Comparison of ENCODE assay signal across 11 cellular contexts in the genomic region with DNA sequence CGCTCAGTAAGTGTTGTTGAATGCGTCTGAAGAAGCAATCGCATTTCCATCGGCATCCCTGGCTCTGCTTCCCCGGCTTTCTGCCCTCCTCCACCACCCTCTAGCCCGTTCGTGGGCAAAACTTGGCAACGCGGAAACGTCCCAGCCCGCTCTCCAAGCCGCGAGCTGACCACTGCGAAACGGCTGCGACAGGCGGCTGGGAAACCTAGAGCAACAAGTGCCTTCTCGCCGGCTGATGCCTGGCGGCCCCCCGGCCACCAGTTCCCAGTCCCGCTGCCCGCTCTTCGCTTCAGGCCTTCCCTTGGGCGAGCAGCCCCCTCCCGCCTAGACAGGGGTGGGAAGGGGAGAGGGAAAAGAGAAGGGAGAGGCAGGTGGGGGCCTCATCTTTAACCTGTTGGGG. TPM values are rescaled to one million over a fixed set of nuclear protein-coding genes. Genes with fewer than 3 reads are reported as not detected.
DNase-seq lines count a peak whose midpoint lies in the region; ATAC-seq, FAIRE-seq and TF ChIP-seq lines count a peak whose summit lies in the region.
"Had no signal": no experiment of that assay in that cellular context is flagged by ENCODE, and none has a peak within 500 bp of the region (broad histone marks: within the 10 kb centered on the region; RNA-seq: fewer than 3 reads in every experiment).

No MANE protein-coding gene starts in this region.

- FAIRE-seq in HepG2 (lab: Jason Lieb, UNC) = no peak
- FAIRE-seq: G401.6 had no signal

- H3K36me3 Mint-ChIP-seq in brain = peaks cover 8% of the 10 kb centered on the region

- 9% methylated on average over 8 of the region's 26 CpGs for WGBS in HepG2 (ENCODE audit: low lambda C conversion rate)
- 5% methylated on average over 14 of the region's 26 CpGs for WGBS in right lobe of liver (ENCODE audit: insufficient coverage, low coverage, low lambda C conversion rate, missing lambda C conversion rate)
- WGBS in esophagus squamous epithelium, 2 donors = 5 to 16% methylated on average over 6 to 13 of the region's 26 CpGs

- H3K36me3 ChIP-seq in HepG2 (replicated peaks in 1 of 2; ENCODE audit: control insufficient read depth in 1 of 2, insufficient read depth in 2 of 2, low read length in 2 of 2) (no peaks in the 10 kb centered on the region), right lobe of liver (no peaks in the 10 kb centered on the region), uterus (no peaks in the 10 kb centered on the region), esophagus squamous epithelium (no peaks in the 10 kb centered on the region)

- in situ Hi-C loops in HepG2 (cut with HindIII; ENCODE audit: extremely low pct_ligation_motif_present, low pct_unique_long_range_greater_than_20kb) = loop anchor here (10.0 kb wide), 1 partner anchor 240 kb away; no protein-coding TSS in a partner anchor

- no peaks in the 10 kb centered on the region for H3K79me2 ChIP-seq in HepG2 (ENCODE audit: insufficient read depth, low read length)

- no peak for TF ChIP-seq POLR2A in HepG2 (IDR thresholded peaks at IDR 0.05; ENCODE audit: insufficient read depth in 1 of 2, low read depth in 2 of 2, low read length in 2 of 2)
- no peak for TF ChIP-seq POLR2A in right lobe of liver (IDR thresholded peaks at IDR 0.05)
- TF ChIP-seq POLR2A in uterus (IDR thresholded peaks at IDR 0.05) = no peak
- no peak for TF ChIP-seq POLR2A in esophagus squamous epithelium (IDR thresholded peaks at IDR 0.05)

- H3K4me1 Mint-ChIP-seq in brain = peaks cover 31% of the 10 kb centered on the region

- intact Hi-C loops in HepG2 (cut with micrococcal nuclease; ENCODE audit: unreplicated experiment) = no loop called here
- intact Hi-C loops in right lobe of liver (cut with DNase I) = no loop called here
- intact Hi-C loops in uterus (cut with DNase I; ENCODE audit: low total_unique reads) = no loop called here
- intact Hi-C loops in esophagus squamous epithelium (cut with DNase I) = no loop called here

- no peak overlapping the region for H3K27ac ChIP-seq in HepG2 (ENCODE audit: extremely low read length, insufficient read depth, low read length)
- H3K27ac ChIP-seq in right lobe of liver = no peak overlapping the region
- H3K27ac ChIP-seq in uterus = no peak overlapping the region
- H3K27ac ChIP-seq in esophagus squamous epithelium = no peak overlapping the region

- no peaks in the 10 kb centered on the region for H4K20me1 ChIP-seq in HepG2 (ENCODE audit: insufficient read depth, low read length)

- H3K4me3 Mint-ChIP-seq in brain = peak overlapping the region; percentile 85 to 94 (median 89)

- CTCF ChIA-PET in HepG2 (lab: Yijun Ruan, JAX; ENCODE audit: low intra/inter-chr PET ratio, low total read pairs) = no interaction called here

- peak overlapping the region in 2 of 5 experiments; percentile 11 to 88 for H3K27ac Mint-ChIP-seq in brain

- BruUV-seq in HepG2 (replicated peaks; lab: Mats Ljungman, UMichigan) = no TSS peak

- H3K4me2 ChIP-seq in HepG2 (ENCODE audit: low read depth, low read length) = peak overlapping the region; percentile 60; the same call in 1 of the 2 replicates

- DNase-seq in HepG2 (ENCODE audit: low spot score) (no peak), right lobe of liver (no peak), myocyte (ENCODE audit: low read depth) (peak; percentile 47), uterus (no peak), esophagus squamous epithelium (lab: John Stamatoyannopoulos, UW) (no peak), NCI-H774 (lab: John Stamatoyannopoulos, UW) (no peak)

- no peak overlapping the region for H3K9ac ChIP-seq in HepG2 (ENCODE audit: insufficient read depth, low read depth, low read length)

- no peak for TF ChIP-seq EP300 in HepG2 (IDR thresholded peaks at IDR 0.05; ENCODE audit: low read depth in 2 of 2, low read length in 2 of 2)
- no peak for TF ChIP-seq EP300 in HepG2 (CRISPR knock-in tag; IDR thresholded peaks at IDR 0.05; ENCODE audit: borderline replicate concordance)

- H3K4me3 ChIP-seq in HepG2 (replicated peaks in 1 of 3; ENCODE audit: insufficient read depth in 1 of 3, low read depth in 2 of 3, low read length in 3 of 3) = peak overlapping the region in 2 of 3 experiments; percentile 39 to 60; a peak in 2 of 6 replicates
- H3K4me3 ChIP-seq in right lobe of liver = no peak overlapping the region
- peak overlapping the region; percentile 25 to 42 for H3K4me3 ChIP-seq in uterus
- H3K4me3 ChIP-seq in esophagus squamous epithelium = peak overlapping the region in 2 of 4 donors; percentile 54 to 67

- no peak overlapping the region for H2AFZ ChIP-seq in HepG2 (ENCODE audit: low read length)

- peaks cover 0 to 14% (median 0%) of the 10 kb centered on the region in 5 experiments for H3K9me3 Mint-ChIP-seq in brain

- H3K27me3 Mint-ChIP-seq in brain = peaks cover 45% of the 10 kb centered on the region

- H3K27me3 ChIP-seq in HepG2 (ENCODE audit: control insufficient read depth in 1 of 2, insufficient read depth in 2 of 2, low read length in 2 of 2) (peaks cover 6 to 60% of the 10 kb centered on the region in 2 experiments; a peak in 4 of 5 replicates), right lobe of liver (peaks cover 0 to 5% of the 10 kb centered on the region in 2 donors), uterus (peaks cover 8 to 18% of the 10 kb centered on the region in 2 donors), esophagus squamous epithelium (peaks cover 0 to 74% (median 31%) of the 10 kb centered on the region in 4 donors)

- H3K4me1 ChIP-seq in HepG2 (ENCODE audit: insufficient read depth, low read length) (peaks cover 30% of the 10 kb centered on the region), right lobe of liver (peaks cover 0 to 13% (median 3%) of the 10 kb centered on the region in 4 donors), uterus (peaks cover 0 to 13% of the 10 kb centered on the region in 2 donors), esophagus squamous epithelium (peaks cover 20 to 44% (median 21%) of the 10 kb centered on the region in 3 donors)

- H3K9me3 ChIP-seq in HepG2 (ENCODE audit: low read length) (no peaks in the 10 kb centered on the region), right lobe of liver (no peaks in the 10 kb centered on the region), uterus (no peaks in the 10 kb centered on the region), esophagus squamous epithelium (no peaks in the 10 kb centered on the region)

- no peak for TF ChIP-seq RAD21 in HepG2 (CRISPR knock-in tag; IDR thresholded peaks at IDR 0.05)

- POLR2A ChIA-PET in HepG2 (lab: Yijun Ruan, JAX) = interaction anchor here (1.2 kb wide), 1 partner anchor 28 kb away, joined by 3 read pairs; the partner anchor contains the start of gene RPS4X

- TF ChIP-seq CTCF in HepG2 (CRISPR knock-in tag; IDR thresholded peaks at IDR 0.05) = no peak
- TF ChIP-seq CTCF in right lobe of liver (IDR thresholded peaks at IDR 0.05) = no peak
- no peak for TF ChIP-seq CTCF in brain (conservative IDR thresholded peaks at IDR 0.05)
- TF ChIP-seq CTCF in uterus (IDR thresholded peaks at IDR 0.05) = no peak
- TF ChIP-seq CTCF in esophagus squamous epithelium (IDR thresholded peaks at IDR 0.05) = no peak

- ATAC-seq in HepG2 (peak; percentile 7; the same call in 2 of the 3 replicates), right lobe of liver (no peak), GM19035 (IDR thresholded peaks at IDR 0.05; ENCODE audit: unreplicated experiment) (no peak)

RNA-seq across cellular contexts. Expression of gene CITED1, which starts 0.8 kb away (rescaled TPM):
- total RNA-seq in HepG2 (2016; rRNA removed; fragmentation: Illumina TruSeq; extraction: Trizol) (not detected in 2 replicates), right lobe of liver (not detected), myocyte (1.5 and 1.7 TPM in 2 replicates), uterus (10 to 100 TPM in 1 of 4 donors, not detected in 3; 14.5 TPM), esophagus squamous epithelium (not detected)
- total RNA-seq in HepG2 (2016; cell fraction: cytosol; rRNA removed; fragmentation: Illumina TruSeq; extraction: Trizol; ENCODE audit: low read depth) = not detected in 2 replicates
- not detected in 2 replicates for total RNA-seq in HepG2 (2016; cell fraction: insoluble cytoplasmic fraction; rRNA removed; fragmentation: Illumina TruSeq; extraction: Trizol)
- 0.34 TPM in 1 of 2 replicates, not detected in the other for total RNA-seq in HepG2 (2016; cell fraction: membrane; rRNA removed; fragmentation: Illumina TruSeq; extraction: Trizol)
- total RNA-seq in HepG2 (2016; cell fraction: nucleus; rRNA removed; fragmentation: Illumina TruSeq; extraction: Trizol) = 0.53 TPM in 1 of 2 replicates, not detected in the other
- polyA plus RNA-seq in HepG2 (2011; rRNA removed) (0.09 TPM in 1 of 2 replicates, not detected in the other), brain (ENCODE audit: insufficient read depth, low read depth, low replicate concordance) (7.4 TPM)
- 0.15 TPM in 1 of 2 replicates, not detected in the other for polyA plus RNA-seq in HepG2 (2011; cell fraction: cytosol; rRNA removed)
- 0.29 TPM in 1 of 2 replicates, not detected in the other for polyA plus RNA-seq in HepG2 (2011; cell fraction: nucleus; rRNA removed)
- polyA plus RNA-seq in HepG2 (2012) = not detected in 2 replicates
- 0.27 and 0.35 TPM in 2 replicates for polyA plus RNA-seq in HepG2 (2016; cell fraction: cytosol; fragmentation: Illumina TruSeq; extraction: Trizol; ENCODE audit: low read depth)
- not detected in 2 replicates for polyA plus RNA-seq in HepG2 (2016; cell fraction: insoluble cytoplasmic fraction; fragmentation: Illumina TruSeq; extraction: Trizol; ENCODE audit: low read depth)
- polyA plus RNA-seq in HepG2 (2016; cell fraction: membrane; fragmentation: Illumina TruSeq; extraction: Trizol; ENCODE audit: low read depth) = not detected in 2 replicates
- 0.77 TPM in 1 of 2 replicates, not detected in the other for polyA plus RNA-seq in HepG2 (2016; cell fraction: nucleus; fragmentation: Illumina TruSeq; extraction: Trizol; ENCODE audit: insufficient read depth, low read depth)
- polyA minus RNA-seq in HepG2 (2011; rRNA and poly(A)+ RNA removed; ENCODE audit: low replicate concordance) = 0.38 and 1.3 TPM in 2 replicates
- not detected in 2 replicates for polyA minus RNA-seq in HepG2 (2011; cell fraction: cytosol; rRNA and poly(A)+ RNA removed)
- polyA minus RNA-seq in HepG2 (2011; cell fraction: nucleus; rRNA and poly(A)+ RNA removed) = not detected in 2 replicates
- polyA plus RNA-seq in myocyte (2012) = 0.61 TPM
- total RNA-seq: lung microvascular endothelial cell; T-helper 2 cell treated with Interferon-gamma antibody and Interleukin-4, amounts not matched to agents 100 ng/mL and 5 ng/mL, for 36 hours had no signal

RNA-seq across cellular contexts. Expression of gene RPS4X, which starts 27.8 kb away (rescaled TPM):
- total RNA-seq in HepG2 (2016; rRNA removed; fragmentation: Illumina TruSeq; extraction: Trizol) (796 and 972 TPM in 2 replicates), right lobe of liver (100 to 1,000 TPM; 227 to 432 (median 340) TPM), myocyte (598 and 693 TPM in 2 replicates), uterus (1,000 to 10,000 TPM; 1,378 to 1,765 (median 1,533) TPM), esophagus squamous epithelium (1,000 to 10,000 TPM in 2 of 4 donors, 100 to 1,000 TPM in 2; 558 to 1,189 (median 843) TPM)
- total RNA-seq in HepG2 (2016; cell fraction: cytosol; rRNA removed; fragmentation: Illumina TruSeq; extraction: Trizol; ENCODE audit: low read depth) = 1,084 and 1,255 TPM in 2 replicates
- total RNA-seq in HepG2 (2016; cell fraction: insoluble cytoplasmic fraction; rRNA removed; fragmentation: Illumina TruSeq; extraction: Trizol) = 778 and 945 TPM in 2 replicates
- total RNA-seq in HepG2 (2016; cell fraction: membrane; rRNA removed; fragmentation: Illumina TruSeq; extraction: Trizol) = 1,905 and 2,048 TPM in 2 replicates
- 275 and 295 TPM in 2 replicates for total RNA-seq in HepG2 (2016; cell fraction: nucleus; rRNA removed; fragmentation: Illumina TruSeq; extraction: Trizol)
- polyA plus RNA-seq in HepG2 (2011; rRNA removed) (1,199 and 1,289 TPM in 2 replicates), brain (ENCODE audit: insufficient read depth, low read depth, low replicate concordance) (1,997 TPM)
- polyA plus RNA-seq in HepG2 (2011; cell fraction: cytosol; rRNA removed) = 1,509 and 1,662 TPM in 2 replicates
- polyA plus RNA-seq in HepG2 (2011; cell fraction: nucleus; rRNA removed) = 301 and 377 TPM in 2 replicates
- 1,270 and 1,395 TPM in 2 replicates for polyA plus RNA-seq in HepG2 (2012)
- 1,609 and 1,819 TPM in 2 replicates for polyA plus RNA-seq in HepG2 (2016; cell fraction: cytosol; fragmentation: Illumina TruSeq; extraction: Trizol; ENCODE audit: low read depth)
- 1,262 and 1,290 TPM in 2 replicates for polyA plus RNA-seq in HepG2 (2016; cell fraction: insoluble cytoplasmic fraction; fragmentation: Illumina TruSeq; extraction: Trizol; ENCODE audit: low read depth)
- 2,384 and 2,506 TPM in 2 replicates for polyA plus RNA-seq in HepG2 (2016; cell fraction: membrane; fragmentation: Illumina TruSeq; extraction: Trizol; ENCODE audit: low read depth)
- 573 and 598 TPM in 2 replicates for polyA plus RNA-seq in HepG2 (2016; cell fraction: nucleus; fragmentation: Illumina TruSeq; extraction: Trizol; ENCODE audit: insufficient read depth, low read depth)
- polyA minus RNA-seq in HepG2 (2011; rRNA and poly(A)+ RNA removed; ENCODE audit: low replicate concordance) = 414 and 1,377 TPM in 2 replicates
- 414 and 464 TPM in 2 replicates for polyA minus RNA-seq in HepG2 (2011; cell fraction: cytosol; rRNA and poly(A)+ RNA removed)
- polyA minus RNA-seq in HepG2 (2011; cell fraction: nucleus; rRNA and poly(A)+ RNA removed) = 140 and 217 TPM in 2 replicates
- 662 TPM for polyA plus RNA-seq in myocyte (2012)

Comparison
In these comparisons a context has a peak if more than half of its experiments do, and no peak if none do; other contexts are left out.
1. H3K4me3 ChIP-seq: peak in HepG2 (2 of 3) and uterus (2 of 2); none in right lobe of liver (0 of 3).